Comparison of ENCODE assay signal across 10 cellular contexts in the genomic region with DNA sequence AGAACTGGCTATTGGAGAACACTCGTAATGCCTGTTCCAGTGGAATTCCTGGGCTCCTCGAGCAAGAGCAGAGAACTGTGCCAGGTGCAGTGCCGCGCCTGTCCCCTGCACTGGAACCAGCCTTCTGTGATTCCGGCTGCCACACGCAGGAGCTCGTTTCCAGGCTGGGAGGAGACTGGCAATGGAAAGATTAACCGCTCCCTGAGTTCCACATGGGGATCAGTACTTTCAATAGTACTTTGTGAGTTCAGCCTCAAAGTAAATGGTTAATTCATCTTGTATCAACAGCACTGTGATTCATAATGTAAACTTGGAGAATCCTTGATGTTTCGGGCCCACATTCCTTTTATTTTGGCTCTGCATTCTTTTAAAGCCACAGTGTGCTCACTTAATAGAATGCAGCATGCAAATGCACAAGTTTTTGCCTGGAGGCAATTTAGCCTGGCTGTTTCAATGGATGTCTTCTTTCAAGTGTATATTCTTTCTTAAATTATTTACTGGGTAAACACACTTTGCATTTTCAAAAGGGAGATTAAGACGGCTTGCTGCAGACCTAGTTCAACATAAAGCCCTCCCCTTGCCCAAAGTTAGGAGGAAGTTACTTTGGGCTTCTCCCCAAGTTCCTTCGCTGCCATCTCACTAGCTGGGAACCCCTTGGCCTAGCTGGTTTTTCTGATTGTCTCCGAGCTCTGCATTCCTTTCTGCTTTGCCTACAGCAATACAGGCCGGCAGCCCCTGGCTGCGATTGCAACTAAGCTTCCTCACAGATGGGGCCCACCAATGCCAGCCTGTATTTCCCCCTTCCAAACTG.
DNase-seq lines count a peak whose midpoint lies in the region; ATAC-seq and TF ChIP-seq lines count a peak whose summit lies in the region.
"Had no signal": no experiment of that assay in that cellular context is flagged by ENCODE, and none has a peak within 500 bp of the region (broad histone marks: within the 10 kb centered on the region; RNA-seq: fewer than 3 reads in every experiment).

No MANE protein-coding gene starts in this region.

- POLR2A ChIA-PET in BJ (lab: Charles Lee) = no interaction called here

- H3K9me3 ChIP-seq in NT2/D1 (ENCODE audit: insufficient read depth, low read length) (peaks cover 8% of the 10 kb centered on the region; the same call in 1 of the 2 replicates), esophagus squamous epithelium (no peaks in the 10 kb centered on the region), neutrophil (no peaks in the 10 kb centered on the region)

- DNase-seq in BJ (ENCODE audit: low read depth) = peak; percentile 96
- peak; percentile 90 for DNase-seq in NT2/D1 (ENCODE audit: low read depth, low spot score)
- no peak for DNase-seq in esophagus squamous epithelium (lab: John Stamatoyannopoulos, UW)
- DNase-seq in NCI-H524 (lab: John Stamatoyannopoulos, UW) = no peak
- DNase-seq in stimulated activated CD4-positive, alpha-beta T cell treated with anti-CD3 and anti-CD28 coated beads, Interleukin-1b, Interleukin-23, amount 100 ng/mL, for 48 hours = no peak
- DNase-seq: activated naive CD4-positive, alpha-beta T cell treated with anti-CD3 and anti-CD28 coated beads, Interleukin-2, amount 10 ng/mL, durations not matched to agents 7 days and 5 days had no signal

- TF ChIP-seq CTCF in BJ (IDR thresholded peaks at IDR 0.05; ENCODE audit: insufficient read depth, low read depth, low read length) (no peak), esophagus squamous epithelium (IDR thresholded peaks at IDR 0.05) (peak in 1 of 6 experiments; percentile 21), neutrophil (IDR thresholded peaks at IDR 0.05) (no peak)

- intact Hi-C loops in esophagus squamous epithelium (cut with DNase I) = no loop called here

- CTCF ChIA-PET in BJ (lab: Yijun Ruan, JAX) = interaction anchor here (0.5 kb wide), 1 partner anchor 10 kb away, joined by 3 read pairs; no protein-coding TSS in a partner anchor

- no peaks in the 10 kb centered on the region for H3K27me3 ChIP-seq in BJ (ENCODE audit: control insufficient read depth, insufficient read depth, low read length)
- H3K27me3 ChIP-seq in NT2/D1 (ENCODE audit: insufficient read depth, insufficient read length) = no peaks in the 10 kb centered on the region
- H3K27me3 ChIP-seq in esophagus squamous epithelium = no peaks in the 10 kb centered on the region
- H3K27me3 ChIP-seq in neutrophil = no peaks in the 10 kb centered on the region

- peak overlapping the region; percentile 43 to 77 (median 68) for H3K27ac ChIP-seq in esophagus squamous epithelium
- H3K27ac ChIP-seq in neutrophil = peak overlapping the region; percentile 3
- H3K27ac ChIP-seq: KMS-11 had no signal

- ATAC-seq in GM21529 (IDR thresholded peaks at IDR 0.05; ENCODE audit: unreplicated experiment) (no peak), HG03521 (IDR thresholded peaks at IDR 0.05; ENCODE audit: unreplicated experiment) (no peak)

- H3K9ac ChIP-seq in NT2/D1 (ENCODE audit: insufficient read length, low read depth) = peak overlapping the region; percentile 63
- H3K9ac ChIP-seq: KMS-11 had no signal

- 31% methylated on average over 14 of the region's 14 CpGs for WGBS in esophagus squamous epithelium, 2 donors

- H3K36me3 ChIP-seq in BJ (ENCODE audit: control insufficient read depth, insufficient read depth, low read length) = peaks cover 2% of the 10 kb centered on the region; the same call in 1 of the 2 replicates
- no peaks in the 10 kb centered on the region for H3K36me3 ChIP-seq in NT2/D1 (ENCODE audit: insufficient read depth, insufficient read length, low read length)
- H3K36me3 ChIP-seq in esophagus squamous epithelium = peaks cover 0 to 4% (median 0%) of the 10 kb centered on the region in 3 donors
- H3K36me3 ChIP-seq in neutrophil = peaks cover 3% of the 10 kb centered on the region

- H3K4me1 ChIP-seq in NT2/D1 (ENCODE audit: insufficient read depth, insufficient read length) = peaks cover 12% of the 10 kb centered on the region
- H3K4me1 ChIP-seq in esophagus squamous epithelium = peaks cover 11 to 58% (median 12%) of the 10 kb centered on the region in 3 donors
- H3K4me1 ChIP-seq in neutrophil (ENCODE audit: control insufficient read depth in 1 of 2, insufficient read depth in 1 of 2, low read depth in 1 of 2, low read length in 1 of 2) = peaks cover 22% of the 10 kb centered on the region in 2 experiments

- H3K4me3 ChIP-seq in BJ (ENCODE audit: low read depth, low read length) (peak overlapping the region; percentile 19), NT2/D1 (ENCODE audit: insufficient read length, low read depth) (no peak overlapping the region), esophagus squamous epithelium (peak overlapping the region in 1 of 4 donors; percentile 34), neutrophil (ENCODE audit: low read depth in 1 of 2, low read length in 1 of 2) (no peak overlapping the region)

- TF ChIP-seq POLR2A in esophagus squamous epithelium (IDR thresholded peaks at IDR 0.05) = no peak

Comparison
In these comparisons a context has a peak if more than half of its experiments do, and no peak if none do; other contexts are left out.
1. DNase-seq: peak in BJ (single experiment) and NT2/D1 (single experiment); none in esophagus squamous epithelium (single experiment), NCI-H524 (0 of 2) and stimulated activated CD4-positive, alpha-beta T cell treated with anti-CD3 and anti-CD28 coated beads, Interleukin-1b, Interleukin-23, amount 100 ng/mL, for 48 hours (single experiment).